In the genomic region with DNA sequence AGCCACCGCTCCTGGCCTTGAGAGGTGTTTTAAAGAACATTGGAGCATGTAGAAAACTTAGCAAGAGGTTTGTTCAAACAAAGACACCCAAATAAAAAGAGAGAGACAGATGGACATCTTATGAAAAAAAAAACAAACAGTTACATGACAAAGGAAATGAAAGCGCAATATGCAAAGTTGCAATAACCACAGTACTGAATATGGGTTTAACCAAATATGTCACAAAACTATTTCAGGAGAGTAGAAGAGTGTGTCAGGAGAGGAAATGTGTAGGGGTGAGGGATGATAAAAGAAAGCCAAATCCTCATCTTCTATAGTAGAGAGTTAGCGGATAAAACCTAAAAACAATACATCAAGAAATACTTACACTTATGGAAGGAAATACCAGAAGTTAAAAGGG, we compare ENCODE assay signal across 10 cellular contexts.
DNase-seq lines count a peak whose midpoint lies in the region; ATAC-seq and TF ChIP-seq lines count a peak whose summit lies in the region.
"Had no signal": no experiment of that assay in that cellular context is flagged by ENCODE, and none has a peak within 500 bp of the region (broad histone marks: within the 10 kb centered on the region; RNA-seq: fewer than 3 reads in every experiment).

No MANE protein-coding gene starts in this region.

- H3K36me3 ChIP-seq in neutrophil (no peaks in the 10 kb centered on the region), mucosa of descending colon (ENCODE audit: low read depth) (no peaks in the 10 kb centered on the region)
- H3K36me3 ChIP-seq: gastroesophageal sphincter had no signal

- H3K4me1 ChIP-seq in neutrophil (ENCODE audit: control insufficient read depth in 1 of 2, insufficient read depth in 1 of 2, low read depth in 1 of 2, low read length in 1 of 2) (peaks cover 48 to 56% of the 10 kb centered on the region in 2 experiments), mucosa of descending colon (ENCODE audit: low read depth) (no peaks in the 10 kb centered on the region)
- H3K4me1 ChIP-seq: gastroesophageal sphincter had no signal

- H3K9me3 Mint-ChIP-seq in endothelial cell (ENCODE audit: unreplicated experiment): peaks cover 4% of the 10 kb centered on the region

- peak overlapping the region; percentile 63 for H3K27ac ChIP-seq in neutrophil
- H3K27ac ChIP-seq: gastroesophageal sphincter had no signal

- peaks cover 3% of the 10 kb centered on the region for H3K4me1 Mint-ChIP-seq in endothelial cell (ENCODE audit: unreplicated experiment)

- no peak for TF ChIP-seq CTCF in neutrophil (IDR thresholded peaks at IDR 0.05)
- TF ChIP-seq CTCF in mucosa of descending colon (IDR thresholded peaks at IDR 0.05): no peak
- no peak for TF ChIP-seq CTCF in endothelial cell (IDR thresholded peaks at IDR 0.05; ENCODE audit: unreplicated experiment)

- ATAC-seq in GM21737 (IDR thresholded peaks at IDR 0.05; ENCODE audit: unreplicated experiment) (peak; percentile 100), HG03342 (IDR thresholded peaks at IDR 0.05; ENCODE audit: unreplicated experiment) (peak; percentile 100), mucosa of descending colon (no peak)
- ATAC-seq: gastroesophageal sphincter had no signal

- no peaks in the 10 kb centered on the region for H3K36me3 Mint-ChIP-seq in endothelial cell (ENCODE audit: low read depth, unreplicated experiment)

- H3K4me3 Mint-ChIP-seq in endothelial cell (ENCODE audit: unreplicated experiment): no peak overlapping the region

- DNase-seq in NOMO-1 treated with DMSO at 0.1 percent for 48 hours (lab: John Stamatoyannopoulos, UW; ENCODE audit: unreplicated experiment) (peak; percentile 18), NOMO-1 treated with dmso at 0.1 percent for 144 hours (lab: John Stamatoyannopoulos, UW; ENCODE audit: unreplicated experiment) (no peak), mucosa of descending colon (no peak), endothelial cell (ENCODE audit: low spot score) (no peak), DMS53 (lab: John Stamatoyannopoulos, UW) (no peak)
- DNase-seq: NCI-H2171 treated with DMSO at 0.1 percent for 48 hours had no signal

- no peak overlapping the region for H3K27ac Mint-ChIP-seq in endothelial cell (ENCODE audit: unreplicated experiment)

- no peaks in the 10 kb centered on the region for H3K9me3 ChIP-seq in neutrophil
- no peaks in the 10 kb centered on the region for H3K9me3 ChIP-seq in mucosa of descending colon
- H3K9me3 ChIP-seq: gastroesophageal sphincter had no signal

- no peak overlapping the region for H3K4me3 ChIP-seq in neutrophil (ENCODE audit: low read depth in 1 of 2, low read length in 1 of 2)
- H3K4me3 ChIP-seq in mucosa of descending colon: no peak overlapping the region
- H3K4me3 ChIP-seq: gastroesophageal sphincter had no signal

- intact Hi-C loops in mucosa of descending colon (cut with DNase I, micrococcal nuclease): no loop called here

- H3K27me3 ChIP-seq in neutrophil: no peaks in the 10 kb centered on the region
- H3K27me3 ChIP-seq: gastroesophageal sphincter had no signal

- no peaks in the 10 kb centered on the region for H3K27me3 Mint-ChIP-seq in endothelial cell (ENCODE audit: unreplicated experiment)
